14 cellular contexts compared by ENCODE assay signal in the genomic region with DNA sequence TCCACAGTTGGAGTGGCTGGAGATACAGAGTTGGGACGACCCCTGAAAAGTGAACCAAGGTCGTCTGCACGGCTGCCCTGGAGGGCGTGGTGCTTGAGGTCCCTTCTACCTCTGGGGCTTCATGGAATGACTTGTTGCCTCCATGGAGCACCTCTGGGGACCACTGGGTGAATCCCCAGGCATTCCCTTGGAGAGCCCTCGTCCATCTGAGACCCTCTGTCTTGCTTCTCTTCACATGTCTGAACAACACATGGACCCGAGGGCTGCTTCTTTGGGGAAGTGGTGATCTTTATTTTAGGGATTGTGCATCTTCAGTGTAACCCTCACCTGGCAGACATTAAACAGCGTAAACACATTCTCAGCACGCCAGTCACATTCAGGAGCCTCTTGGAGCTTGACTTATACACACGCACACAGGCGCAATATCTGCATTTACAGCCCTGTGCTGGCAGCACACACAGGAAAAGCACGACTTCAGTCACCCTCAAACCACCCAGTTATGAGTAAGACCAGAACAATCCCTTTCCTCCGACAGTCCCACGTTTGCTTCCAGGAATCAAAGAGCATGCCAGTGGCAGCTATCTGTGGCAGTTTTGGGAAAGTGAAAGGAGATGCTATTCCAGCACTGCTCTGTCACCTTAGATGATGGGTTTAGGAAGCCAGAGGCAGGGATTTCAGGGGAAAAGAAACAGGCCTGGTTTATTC. TPM values are rescaled to one million over a fixed set of nuclear protein-coding genes. Genes with fewer than 3 reads are reported as not detected.
A peak's percentile ranks its signal among the peaks of the same experiment; 100 is the strongest.
DNase-seq lines count a peak whose midpoint lies in the region; ATAC-seq and TF ChIP-seq lines count a peak whose summit lies in the region.
"Had no signal": no experiment of that assay in that cellular context is flagged by ENCODE, and none has a peak within 500 bp of the region (broad histone marks: within the 10 kb centered on the region; RNA-seq: fewer than 3 reads in every experiment).

No MANE protein-coding gene starts in this region.

- CTCF ChIA-PET in Panc1 (lab: Charles Lee), result no interaction called here

- H3K27me3 ChIP-seq in Panc1 (ENCODE audit: control insufficient read depth, insufficient read depth, low read length) (no peaks in the 10 kb centered on the region), neural progenitor cell (no peaks in the 10 kb centered on the region)
- H3K27me3 ChIP-seq: tibial nerve had no signal

- BruUV-seq in Panc1 (replicated peaks; lab: Mats Ljungman, UMichigan), result no TSS peak

- H3K9me3 Mint-ChIP-seq in neural progenitor cell, result peaks cover 2% of the 10 kb centered on the region

- peaks cover 31% of the 10 kb centered on the region for H3K4me1 Mint-ChIP-seq in neural progenitor cell

- H3K9ac ChIP-seq in neural progenitor cell, result no peak overlapping the region

- H3F3A ChIP-seq in neural progenitor cell (ENCODE audit: low read depth), result peaks cover 16% of the 10 kb centered on the region

- no peaks in the 10 kb centered on the region for H3K36me3 Mint-ChIP-seq in neural progenitor cell

- POLR2A ChIA-PET in Panc1 (lab: Charles Lee), result no interaction called here

- peaks cover 24% of the 10 kb centered on the region for H3K27me3 Mint-ChIP-seq in neural progenitor cell (ENCODE audit: insufficient read depth, low read depth)

- H3K36me3 ChIP-seq in Panc1 (ENCODE audit: control insufficient read depth, insufficient read depth, low read length), result no peaks in the 10 kb centered on the region
- no peaks in the 10 kb centered on the region for H3K36me3 ChIP-seq in neural progenitor cell

- intact Hi-C loops in Panc1 (cut with micrococcal nuclease; ENCODE audit: unreplicated experiment), result no loop called here

- DNase-seq in D341Med (ENCODE audit: low spot score) (peak; percentile 5), Panc1 (ENCODE audit: low read depth, low spot score) (no peak), epithelial cell of prostate (ENCODE audit: low read depth, low spot score) (peak; percentile 31), neural progenitor cell (ENCODE audit: low spot score) (no peak), pons (ENCODE audit: low spot score) (no peak), NCI-H1105 (lab: John Stamatoyannopoulos, UW) (no peak), HPDE6-E6E7 (ENCODE audit: extremely low spot score) (no peak)
- DNase-seq: Calu3, caudate nucleus, GOT3, hypothalamus had no signal

- in situ Hi-C loops in Panc1 (cut with HindIII; ENCODE audit: low pct_unique_long_range_greater_than_20kb, low sequenced_read_pairs), result no loop called here

- H3K4me2 ChIP-seq in neural progenitor cell, result no peak overlapping the region

- H3K79me2 ChIP-seq in neural progenitor cell (ENCODE audit: low read depth), result no peaks in the 10 kb centered on the region

- H3K4me1 ChIP-seq in Panc1 (ENCODE audit: control insufficient read depth, insufficient read depth, low read length), result peaks cover 7% of the 10 kb centered on the region
- H3K4me1 ChIP-seq in neural progenitor cell, result peaks cover 18% of the 10 kb centered on the region

- H2AFZ ChIP-seq in neural progenitor cell (replicated peaks), result no peak overlapping the region

- peak overlapping the region; percentile 39 for H3K27ac ChIP-seq in Panc1 (ENCODE audit: low read length)
- no peak overlapping the region for H3K27ac ChIP-seq in epithelial cell of prostate
- no peak overlapping the region for H3K27ac ChIP-seq in neural progenitor cell
- H3K27ac ChIP-seq: tibial nerve had no signal

- no peak overlapping the region for H3K4me3 ChIP-seq in Panc1 (ENCODE audit: low read depth in 2 of 2, low read length in 2 of 2)
- H3K4me3 ChIP-seq in neural progenitor cell, result no peak overlapping the region
- H3K4me3 ChIP-seq: tibial nerve had no signal

- H3K27ac Mint-ChIP-seq in neural progenitor cell, result peak overlapping the region; percentile 14

- H3K9me3 ChIP-seq in Panc1 (ENCODE audit: control insufficient read depth, insufficient read depth, low read depth, low read length) (no peaks in the 10 kb centered on the region), neural progenitor cell (ENCODE audit: low read depth) (no peaks in the 10 kb centered on the region)
- H3K9me3 ChIP-seq: tibial nerve had no signal

- peak; percentile 54 for ATAC-seq in Panc1
- ATAC-seq in HG02938 (IDR thresholded peaks at IDR 0.05; ENCODE audit: unreplicated experiment), result no peak

- TF ChIP-seq CTCF in Panc1 (IDR thresholded peaks at IDR 0.05) (no peak), neural progenitor cell (IDR thresholded peaks at IDR 0.05) (no peak)

- H3K4me3 Mint-ChIP-seq in neural progenitor cell, result peak overlapping the region; percentile 33

- H4K20me1 ChIP-seq in neural progenitor cell (ENCODE audit: low read depth), result no peaks in the 10 kb centered on the region

RNA-seq across cellular contexts. Expression of a gene that starts 12.6 kb away (rescaled TPM):
- total RNA-seq in Panc1 (2021; ENCODE audit: unreplicated experiment) (0.08 TPM), neural progenitor cell (ENCODE audit: low replicate concordance) (0.11 and 0.71 TPM in 2 replicates)
- polyA plus RNA-seq in Panc1 (2012; ENCODE audit: insufficient read length), result 0.25 TPM
- total RNA-seq: Calu3, SK-MEL-5 had no signal

RNA-seq across cellular contexts. Expression of a gene that starts 27.6 kb away (rescaled TPM):
- total RNA-seq in Panc1 (2021; ENCODE audit: unreplicated experiment) (3.2 TPM), neural progenitor cell (ENCODE audit: low replicate concordance) (4.3 and 7.6 TPM in 2 replicates)
- 3.3 TPM for polyA plus RNA-seq in Panc1 (2012; ENCODE audit: insufficient read length)

Comparison
In these comparisons a context has a peak if more than half of its experiments do, and no peak if none do; other contexts are left out.
1. DNase-seq: peak in D341Med (single experiment) and epithelial cell of prostate (single experiment); none in Panc1 (single experiment), neural progenitor cell (single experiment), pons (single experiment), NCI-H1105 (single experiment) and HPDE6-E6E7 (single experiment).